Comparison of ENCODE assay signal across 1 cellular context in genomic region chr7:151085329-151085690, GRCh38.
TF ChIP-seq lines count a peak whose summit lies in the region.

No MANE protein-coding gene starts in this region.

TF ChIP-seq in endothelial cell of umbilical vein, 7 proteins besides CTCF, POLR2A, EP300 and RAD21:
- no peak for TF ChIP-seq FOS (IDR thresholded peaks at IDR 0.05; ENCODE audit: borderline replicate concordance, insufficient read depth, low read length)
- TF ChIP-seq POLR2AphosphoS5 (IDR thresholded peaks at IDR 0.05; ENCODE audit: insufficient read depth, low read depth, low read length) = no peak
- no peak for TF ChIP-seq EZH2 (IDR thresholded peaks at IDR 0.05; ENCODE audit: borderline replicate concordance, low read depth, low read length, severe bottlenecking)
- TF ChIP-seq GATA2 (IDR thresholded peaks at IDR 0.05; ENCODE audit: insufficient read depth, insufficient read length, low read depth, low read length) = no peak
- no peak for TF ChIP-seq MYC (IDR thresholded peaks at IDR 0.05; ENCODE audit: low read depth, low read length)
- TF ChIP-seq MAX (IDR thresholded peaks at IDR 0.05; ENCODE audit: insufficient read depth, insufficient read length) = no peak
- TF ChIP-seq JUN (IDR thresholded peaks at IDR 0.05; ENCODE audit: borderline replicate concordance, insufficient read depth, insufficient read length, low read depth) = no peak
